ENCODE assay signal across 1 cellular context in the genomic region with DNA sequence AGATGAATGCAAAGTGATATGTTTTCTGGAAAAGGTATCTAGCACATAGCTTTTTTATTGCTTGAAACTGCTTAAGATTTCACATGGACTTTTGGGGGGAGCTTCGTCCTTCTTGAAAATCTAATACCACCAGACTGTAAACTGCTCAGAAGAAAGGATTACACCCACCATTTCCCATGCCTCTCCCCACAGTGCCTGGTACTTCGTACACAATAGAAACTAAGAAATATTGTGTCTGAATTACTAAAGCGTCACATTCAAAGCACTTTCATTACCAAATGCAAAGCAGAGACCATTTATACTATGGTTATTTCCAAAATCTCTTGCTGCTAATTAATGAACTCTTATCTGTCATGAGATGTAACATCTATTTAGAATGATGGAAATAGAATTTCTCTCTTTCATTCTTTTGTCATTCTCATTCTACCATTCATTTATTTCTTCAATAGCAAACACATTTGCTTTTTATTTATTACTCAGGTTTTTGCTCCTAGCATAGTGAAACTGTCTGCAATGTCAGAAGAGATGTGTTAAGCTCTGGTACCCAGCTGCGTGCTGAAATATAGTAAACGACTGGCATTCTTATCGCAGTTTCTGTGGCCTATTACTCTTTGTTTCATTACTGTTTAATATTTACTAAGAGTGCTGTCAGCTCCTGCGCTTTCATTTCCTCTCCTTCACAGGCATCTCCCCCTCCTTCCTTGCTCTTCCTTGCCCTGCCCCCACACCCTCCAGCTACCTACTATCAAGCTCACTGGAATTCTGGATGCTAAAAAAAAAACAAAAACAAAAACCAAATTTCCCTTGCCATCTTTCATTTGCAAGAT.
TF ChIP-seq lines count a peak whose summit lies in the region.

No MANE protein-coding gene starts in this region.

TF ChIP-seq in GM23338, 12 proteins besides CTCF, POLR2A, EP300 and RAD21 (continued from another document):
- TF ChIP-seq NANOG (IDR thresholded peaks at IDR 0.05; ENCODE audit: borderline replicate concordance) (no peak), ZNF331 (CRISPR knock-in tag; IDR thresholded peaks at IDR 0.05; ENCODE audit: low read depth) (no peak), EZH2phosphoT487 (IDR thresholded peaks at IDR 0.05; ENCODE audit: unreplicated experiment) (no peak)
- TF ChIP-seq, protein P1, sequence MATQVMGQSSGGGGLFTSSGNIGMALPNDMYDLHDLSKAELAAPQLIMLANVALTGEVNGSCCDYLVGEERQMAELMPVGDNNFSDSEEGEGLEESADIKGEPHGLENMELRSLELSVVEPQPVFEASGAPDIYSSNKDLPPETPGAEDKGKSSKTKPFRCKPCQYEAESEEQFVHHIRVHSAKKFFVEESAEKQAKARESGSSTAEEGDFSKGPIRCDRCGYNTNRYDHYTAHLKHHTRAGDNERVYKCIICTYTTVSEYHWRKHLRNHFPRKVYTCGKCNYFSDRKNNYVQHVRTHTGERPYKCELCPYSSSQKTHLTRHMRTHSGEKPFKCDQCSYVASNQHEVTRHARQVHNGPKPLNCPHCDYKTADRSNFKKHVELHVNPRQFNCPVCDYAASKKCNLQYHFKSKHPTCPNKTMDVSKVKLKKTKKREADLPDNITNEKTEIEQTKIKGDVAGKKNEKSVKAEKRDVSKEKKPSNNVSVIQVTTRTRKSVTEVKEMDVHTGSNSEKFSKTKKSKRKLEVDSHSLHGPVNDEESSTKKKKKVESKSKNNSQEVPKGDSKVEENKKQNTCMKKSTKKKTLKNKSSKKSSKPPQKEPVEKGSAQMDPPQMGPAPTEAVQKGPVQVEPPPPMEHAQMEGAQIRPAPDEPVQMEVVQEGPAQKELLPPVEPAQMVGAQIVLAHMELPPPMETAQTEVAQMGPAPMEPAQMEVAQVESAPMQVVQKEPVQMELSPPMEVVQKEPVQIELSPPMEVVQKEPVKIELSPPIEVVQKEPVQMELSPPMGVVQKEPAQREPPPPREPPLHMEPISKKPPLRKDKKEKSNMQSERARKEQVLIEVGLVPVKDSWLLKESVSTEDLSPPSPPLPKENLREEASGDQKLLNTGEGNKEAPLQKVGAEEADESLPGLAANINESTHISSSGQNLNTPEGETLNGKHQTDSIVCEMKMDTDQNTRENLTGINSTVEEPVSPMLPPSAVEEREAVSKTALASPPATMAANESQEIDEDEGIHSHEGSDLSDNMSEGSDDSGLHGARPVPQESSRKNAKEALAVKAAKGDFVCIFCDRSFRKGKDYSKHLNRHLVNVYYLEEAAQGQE (IDR thresholded peaks at IDR 0.05; ENCODE audit: unreplicated experiment) = no peak
TF ChIP-seq in GM23338: peak in this region for 0.
